ENCODE assay signal across 3 cellular contexts in the genomic region with DNA sequence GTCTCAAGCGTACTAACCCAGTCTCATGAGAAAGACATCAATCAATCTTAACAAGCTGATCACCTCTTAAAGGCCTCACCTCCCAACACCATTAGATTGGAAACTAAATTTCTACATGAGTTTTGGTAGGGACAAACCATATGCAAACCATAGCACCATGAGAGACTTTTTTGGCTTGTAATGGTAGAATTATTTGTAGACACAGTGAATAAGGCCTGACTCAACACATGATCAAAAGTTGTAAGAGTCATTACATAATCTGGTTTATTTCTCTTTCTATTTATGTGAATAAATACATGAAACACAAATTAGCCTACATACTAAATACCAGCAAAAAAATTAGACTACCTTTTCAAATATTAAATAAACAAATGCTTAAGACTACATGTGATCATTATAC.
"Had no signal": no experiment of that assay in that cellular context is flagged by ENCODE, and none has a peak within 500 bp of the region (broad histone marks: within the 10 kb centered on the region; RNA-seq: fewer than 3 reads in every experiment).

No MANE protein-coding gene starts in this region.

- H3K4me3 ChIP-seq: GM12878 had no signal

- DNase-seq: GDM1, GF-D8 had no signal

- ATAC-seq: GM12878 had no signal
